ENCODE assay signal across 27 cellular contexts in the genomic region with DNA sequence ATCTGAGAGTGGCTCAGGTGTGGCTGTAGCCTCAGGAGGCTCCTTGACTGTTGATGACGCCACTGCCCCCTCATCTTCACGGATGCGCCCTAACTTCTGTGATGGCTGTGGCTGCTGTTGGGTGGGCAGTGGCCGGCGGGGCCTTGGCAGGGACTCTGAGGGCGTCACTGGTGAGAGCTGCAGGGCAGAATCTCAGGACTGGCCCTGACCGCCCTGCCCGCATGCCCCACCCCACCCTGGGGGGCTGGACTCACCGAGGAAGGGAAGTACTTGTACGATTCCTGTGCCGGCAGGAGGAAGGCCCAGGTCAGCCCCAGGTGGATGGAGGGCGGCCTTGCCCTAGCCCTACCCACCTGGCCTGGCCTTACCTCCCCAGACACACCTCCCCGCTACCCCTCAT. TPM values are rescaled to one million over a fixed set of nuclear protein-coding genes. Genes with fewer than 3 reads are reported as not detected.
A peak's percentile ranks its signal among the peaks of the same experiment; 100 is the strongest.
DNase-seq lines count a peak whose midpoint lies in the region; ATAC-seq and TF ChIP-seq lines count a peak whose summit lies in the region.
"Had no signal": no experiment of that assay in that cellular context is flagged by ENCODE, and none has a peak within 500 bp of the region (broad histone marks: within the 10 kb centered on the region; RNA-seq: fewer than 3 reads in every experiment).

No MANE protein-coding gene starts in this region.

- no peaks in the 10 kb centered on the region for H3K27me3 ChIP-seq in CD4-positive, CD25-positive, alpha-beta regulatory T cell (ENCODE audit: control insufficient read depth, insufficient read depth, low read length)
- H3K27me3 ChIP-seq in neuronal stem cell (ENCODE audit: control insufficient read depth in 3 of 3, insufficient read depth in 3 of 3, low read depth in 1 of 3, low read length in 3 of 3), result peaks cover 0 to 8% (median 0%) of the 10 kb centered on the region in 3 experiments
- H3K27me3 ChIP-seq: cardiac muscle cell, transverse colon had no signal

- no peaks in the 10 kb centered on the region for H3K27me3 Mint-ChIP-seq in CD4-positive, CD25-positive, alpha-beta regulatory T cell
- H3K27me3 Mint-ChIP-seq in activated T-helper 17 cell treated with anti-CD3 and anti-CD28 coated beads, Interleukin-2, amount 50 U/mL, for 72 hours, result no peaks in the 10 kb centered on the region
- H3K27me3 Mint-ChIP-seq: activated CD4-positive, alpha-beta T cell treated with anti-CD3 and anti-CD28 coated beads for 36 hours; activated CD8-positive, alpha-beta memory T cell treated with anti-CD3 and anti-CD28 coated beads, Interleukin-2, amount 10 ng/mL, durations not matched to agents 7 days and 5 days had no signal

- no peaks in the 10 kb centered on the region for H3K9me3 ChIP-seq in CD4-positive, CD25-positive, alpha-beta regulatory T cell (ENCODE audit: control insufficient read depth in 2 of 2, low read length in 2 of 2)
- H3K9me3 ChIP-seq in neuronal stem cell (replicated peaks in 1 of 2; ENCODE audit: control insufficient read depth in 2 of 2, insufficient read depth in 1 of 2, low read depth in 1 of 2, low read length in 2 of 2), result no peaks in the 10 kb centered on the region
- H3K9me3 ChIP-seq: left ventricle myocardium inferior, SK-N-SH, transverse colon had no signal

- H3K14ac ChIP-seq in neuronal stem cell (ENCODE audit: low read length), result no peak overlapping the region

- H3K4me3 Mint-ChIP-seq in CD4-positive, CD25-positive, alpha-beta regulatory T cell, result peak overlapping the region; percentile 33 to 100 (median 54)
- H3K4me3 Mint-ChIP-seq in activated T-helper 17 cell treated with anti-CD3 and anti-CD28 coated beads, Interleukin-2, amount 50 U/mL, for 72 hours, result no peak overlapping the region
- H3K4me3 Mint-ChIP-seq: activated CD4-positive, alpha-beta T cell treated with anti-CD3 and anti-CD28 coated beads for 36 hours; activated CD8-positive, alpha-beta memory T cell treated with anti-CD3 and anti-CD28 coated beads, Interleukin-2, amount 10 ng/mL, durations not matched to agents 7 days and 5 days; HFFc6 had no signal

- H3K4me3 ChIP-seq in CD4-positive, CD25-positive, alpha-beta regulatory T cell (ENCODE audit: low read depth, low read length), result no peak overlapping the region
- no peak overlapping the region for H3K4me3 ChIP-seq in neuronal stem cell (ENCODE audit: low read length in 2 of 2)
- H3K4me3 ChIP-seq: cardiac muscle cell, GM12878, left ventricle myocardium inferior, transverse colon had no signal

- H3K27ac Mint-ChIP-seq in CD4-positive, CD25-positive, alpha-beta regulatory T cell, result no peak overlapping the region
- H3K27ac Mint-ChIP-seq in activated T-helper 17 cell treated with anti-CD3 and anti-CD28 coated beads, Interleukin-2, amount 50 U/mL, for 72 hours, result no peak overlapping the region
- H3K27ac Mint-ChIP-seq: activated CD8-positive, alpha-beta memory T cell treated with anti-CD3 and anti-CD28 coated beads, Interleukin-2, amount 10 ng/mL, durations not matched to agents 7 days and 5 days; HFFc6 had no signal

- H3K4ac ChIP-seq in neuronal stem cell (ENCODE audit: low read length), result no peak overlapping the region

- H3K4me1 ChIP-seq in CD4-positive, CD25-positive, alpha-beta regulatory T cell (ENCODE audit: control insufficient read depth, insufficient read depth, low read length, poor library complexity, severe bottlenecking), result peaks cover 34% of the 10 kb centered on the region
- peaks cover 6 to 16% of the 10 kb centered on the region in 2 donors for H3K4me1 ChIP-seq in neuronal stem cell (ENCODE audit: control insufficient read depth in 2 of 2, insufficient read depth in 1 of 2, low read depth in 1 of 2, low read length in 2 of 2)

- no peak overlapping the region for H2AFZ ChIP-seq in neuronal stem cell (ENCODE audit: low read length)

- H3K9ac ChIP-seq in neuronal stem cell (ENCODE audit: low read depth, low read length, poor library complexity), result peak overlapping the region; percentile 12
- H3K9ac ChIP-seq: SK-N-SH had no signal

- H2BK12ac ChIP-seq in neuronal stem cell (ENCODE audit: low read length), result no peak overlapping the region

- H3K4me1 Mint-ChIP-seq in CD4-positive, CD25-positive, alpha-beta regulatory T cell, result peaks cover 0 to 64% (median 29%) of the 10 kb centered on the region in 4 donors
- H3K4me1 Mint-ChIP-seq in activated T-helper 17 cell treated with anti-CD3 and anti-CD28 coated beads, Interleukin-2, amount 50 U/mL, for 72 hours, result peaks cover 42% of the 10 kb centered on the region

- no peak for DNase-seq in CD4-positive, CD25-positive, alpha-beta regulatory T cell
- no peak for DNase-seq in RWPE1 (ENCODE audit: low spot score)
- no peak for DNase-seq in epithelial cell of prostate (ENCODE audit: low read depth, low spot score)
- DNase-seq in neuronal stem cell (ENCODE audit: low spot score), result no peak
- no peak for DNase-seq in GM03348 (ENCODE audit: low spot score)
- DNase-seq: activated CD4-positive, alpha-beta T cell treated with anti-CD3 and anti-CD28 coated beads for 36 hours; activated CD8-positive, alpha-beta memory T cell treated with anti-CD3 and anti-CD28 coated beads, Interleukin-2, amount 10 ng/mL, durations not matched to agents 7 days and 5 days; activated naive CD4-positive, alpha-beta T cell treated with anti-CD3 and anti-CD28 coated beads, Interleukin-2, amount 50 U/mL, for 16 hours; amygdala; cortex of kidney; HFFc6; hypothalamus; immature natural killer cell; left ventricle myocardium inferior; mesendoderm; NCI-H1048; NCI-H1694; NCI-H2171; NCI-H510A; SK-N-SH; transverse colon had no signal

- H2AK5ac ChIP-seq in neuronal stem cell (ENCODE audit: low read depth, low read length), result no peak overlapping the region

- no peak overlapping the region for H2BK5ac ChIP-seq in neuronal stem cell (ENCODE audit: low read length)

- H3K9me3 Mint-ChIP-seq in CD4-positive, CD25-positive, alpha-beta regulatory T cell, result no peaks in the 10 kb centered on the region
- H3K9me3 Mint-ChIP-seq in activated T-helper 17 cell treated with anti-CD3 and anti-CD28 coated beads, Interleukin-2, amount 50 U/mL, for 72 hours, result no peaks in the 10 kb centered on the region
- H3K9me3 Mint-ChIP-seq: HFFc6, immature natural killer cell had no signal

- H3K23ac ChIP-seq in neuronal stem cell (ENCODE audit: low read depth, low read length, poor library complexity), result peak overlapping the region; percentile 55

- POLR2A ChIA-PET in RWPE1 (lab: Yijun Ruan, JAX; ENCODE audit: low non-redundant PET), result no interaction called here

- H3K4me2 ChIP-seq in neuronal stem cell (ENCODE audit: insufficient read depth, low read length, poor library complexity, severe bottlenecking), result no peak overlapping the region

- no peak overlapping the region for H3K18ac ChIP-seq in neuronal stem cell (ENCODE audit: low read length)

- H3K27ac ChIP-seq in CD4-positive, CD25-positive, alpha-beta regulatory T cell (ENCODE audit: insufficient read depth, low read length, poor library complexity, severe bottlenecking), result no peak overlapping the region
- peak overlapping the region; percentile 91 for H3K27ac ChIP-seq in RWPE1
- peak overlapping the region; percentile 65 for H3K27ac ChIP-seq in epithelial cell of prostate
- H3K27ac ChIP-seq in neuronal stem cell (replicated peaks; ENCODE audit: low read length), result no peak overlapping the region
- H3K27ac ChIP-seq: C4-2B, cardiac muscle cell, left ventricle myocardium inferior, transverse colon had no signal

- no peak overlapping the region for H4K91ac ChIP-seq in neuronal stem cell (ENCODE audit: low read depth, low read length, poor library complexity)

- WGBS in neuronal stem cell (ENCODE audit: extremely low coverage in 2 of 2, insufficient read length in 2 of 2, insufficient replicate concordance in 1 of 2), 2 donors, result no CpG with 5 or more reads among the region's 13 CpGs

- no peak for ATAC-seq in CD4-positive, CD25-positive, alpha-beta regulatory T cell (ENCODE audit: low read depth in 2 of 2)
- ATAC-seq in HG02970 (IDR thresholded peaks at IDR 0.05; ENCODE audit: low FRiP score, unreplicated experiment), result no peak
- ATAC-seq in activated T-helper 17 cell treated with anti-CD3 and anti-CD28 coated beads, Interleukin-2, amount 50 U/mL, for 72 hours (replicated peaks), result no peak
- ATAC-seq: activated CD4-positive, alpha-beta T cell treated with anti-CD3 and anti-CD28 coated beads for 36 hours; activated CD8-positive, alpha-beta memory T cell treated with anti-CD3 and anti-CD28 coated beads, Interleukin-2, amount 10 ng/mL, durations not matched to agents 7 days and 5 days; GM12878 had no signal

- CTCF ChIA-PET in RWPE1 (lab: Yijun Ruan, JAX), result no interaction called here

- no peak overlapping the region for H2BK120ac ChIP-seq in neuronal stem cell (ENCODE audit: low read depth, low read length)

- peaks cover 28% of the 10 kb centered on the region for H3K36me3 ChIP-seq in CD4-positive, CD25-positive, alpha-beta regulatory T cell (ENCODE audit: control insufficient read depth, insufficient read depth, low read length)
- H3K36me3 ChIP-seq in neuronal stem cell (replicated peaks in 1 of 2; ENCODE audit: control insufficient read depth in 2 of 2, insufficient read depth in 2 of 2, low read length in 2 of 2), result peaks cover 33 to 46% of the 10 kb centered on the region in 2 donors
- H3K36me3 ChIP-seq: transverse colon had no signal

- H2BK15ac ChIP-seq in neuronal stem cell (ENCODE audit: low read length), result no peak overlapping the region

- no peak overlapping the region for H4K8ac ChIP-seq in neuronal stem cell (ENCODE audit: low read depth, low read length)

- no peak for TF ChIP-seq CTCF in RWPE1 (conservative IDR thresholded peaks at IDR 0.05; ENCODE audit: low read depth)

- H3K36me3 Mint-ChIP-seq in CD4-positive, CD25-positive, alpha-beta regulatory T cell, result peaks cover 39% of the 10 kb centered on the region
- peaks cover 77% of the 10 kb centered on the region for H3K36me3 Mint-ChIP-seq in activated T-helper 17 cell treated with anti-CD3 and anti-CD28 coated beads, Interleukin-2, amount 50 U/mL, for 72 hours (ENCODE audit: low read depth)

- H3K79me1 ChIP-seq in neuronal stem cell (ENCODE audit: low read depth, low read length), result peaks cover 21% of the 10 kb centered on the region

RNA-seq across cellular contexts. Expression of a gene that starts 2.4 kb away (rescaled TPM):
- total RNA-seq in CD4-positive, CD25-positive, alpha-beta regulatory T cell, result 141 TPM
- polyA plus RNA-seq in CD4-positive, CD25-positive, alpha-beta regulatory T cell, result 10 to 100 TPM; 52.9 to 67.9 (median 62.8) TPM
- 34.6 TPM for polyA plus RNA-seq in neuronal stem cell (2013, experiment 1 of 2)
- 34.6 TPM for polyA plus RNA-seq in neuronal stem cell (2013, experiment 2 of 2)
- total RNA-seq in activated T-helper 17 cell treated with anti-CD3 and anti-CD28 coated beads, Interleukin-2, amount 50 U/mL, for 72 hours, result 100 to 1,000 TPM; 125 to 129 TPM

RNA-seq across cellular contexts. Expression of a gene that starts 3.7 kb away (rescaled TPM):
- 94.4 TPM for total RNA-seq in CD4-positive, CD25-positive, alpha-beta regulatory T cell
- 10 to 100 TPM; 25.2 to 28.8 (median 28.1) TPM for polyA plus RNA-seq in CD4-positive, CD25-positive, alpha-beta regulatory T cell
- 33.7 TPM for polyA plus RNA-seq in neuronal stem cell (2013, experiment 1 of 2)
- polyA plus RNA-seq in neuronal stem cell (2013, experiment 2 of 2), result 32.5 TPM
- total RNA-seq in activated T-helper 17 cell treated with anti-CD3 and anti-CD28 coated beads, Interleukin-2, amount 50 U/mL, for 72 hours, result 10 to 100 TPM; 89.9 to 98.7 TPM

RNA-seq across cellular contexts. Expression of a gene that starts 18.8 kb away (rescaled TPM):
- total RNA-seq in CD4-positive, CD25-positive, alpha-beta regulatory T cell, result 0.35 TPM
- polyA plus RNA-seq in CD4-positive, CD25-positive, alpha-beta regulatory T cell, result under 1 TPM in 1 of 4 donors, not detected in 3; 0.27 TPM
- 1.4 TPM for polyA plus RNA-seq in neuronal stem cell (2013, experiment 1 of 2)
- 1.4 TPM for polyA plus RNA-seq in neuronal stem cell (2013, experiment 2 of 2)
- total RNA-seq in activated T-helper 17 cell treated with anti-CD3 and anti-CD28 coated beads, Interleukin-2, amount 50 U/mL, for 72 hours, result 1 to 10 TPM in 1 of 2 donors, under 1 TPM in 1; 0.61 to 3.0 TPM
- total RNA-seq: LHCN-M2 had no signal

Comparison
In these comparisons a context has a peak if more than half of its experiments do, and no peak if none do; other contexts are left out.
1. H3K27ac ChIP-seq: peak in RWPE1 (single experiment) and epithelial cell of prostate (single experiment); none in CD4-positive, CD25-positive, alpha-beta regulatory T cell (single experiment) and neuronal stem cell (single experiment).